In the genomic region with DNA sequence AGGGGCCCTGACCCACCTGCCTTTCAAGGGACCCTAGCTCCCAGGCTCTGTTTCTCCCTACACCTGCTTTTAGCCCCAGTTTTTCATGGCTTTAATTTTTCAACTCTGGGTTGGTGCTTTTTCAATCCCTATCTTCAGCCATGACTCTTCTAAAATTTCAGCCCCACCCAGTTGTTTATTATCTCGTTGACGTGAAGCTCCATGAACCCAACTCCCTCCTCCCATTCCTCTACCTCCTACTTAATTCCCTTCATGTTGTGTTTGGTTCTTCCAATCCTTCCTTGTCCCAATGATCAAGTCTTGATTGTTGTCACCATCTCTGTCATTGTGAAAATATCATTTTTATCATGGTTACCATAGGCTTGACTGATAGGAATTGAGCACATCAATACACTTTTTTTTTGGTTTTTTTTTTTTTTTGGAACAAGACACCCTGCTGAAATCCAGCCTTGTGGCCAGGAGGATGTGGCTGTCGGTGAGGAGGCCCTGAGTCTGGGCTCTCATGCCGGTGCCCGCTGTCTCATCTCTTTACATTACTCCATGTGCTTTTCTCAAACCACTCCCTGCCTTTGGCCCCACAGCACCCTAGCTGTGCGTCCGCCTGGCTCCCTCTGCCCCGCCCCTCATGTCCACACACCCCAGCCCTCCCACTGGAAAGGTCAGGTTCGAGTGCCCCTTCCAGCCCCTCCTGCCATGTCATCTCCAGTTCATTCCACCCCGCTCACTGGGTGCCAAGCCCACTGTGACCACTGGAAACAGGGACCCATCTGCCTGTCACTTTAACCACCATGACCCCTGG, we compare ENCODE assay signal across 19 cellular contexts.
"Had no signal": no experiment of that assay in that cellular context is flagged by ENCODE, and none has a peak within 500 bp of the region (broad histone marks: within the 10 kb centered on the region; RNA-seq: fewer than 3 reads in every experiment).

No MANE protein-coding gene starts in this region.

- H3K27ac ChIP-seq: foreskin keratinocyte, hepatocyte, ovary, right atrium auricular region, sigmoid colon, testis, transverse colon had no signal

- H3K27me3 Mint-ChIP-seq: naive B cell; stimulated activated naive B cell treated with anti-CD40 and anti-IgM and Interleukin-4, amounts not matched to agents 10 μg/mL and 1 μg/mL and 100 μg/mL, for 72 hours; stimulated activated naive CD8-positive, alpha-beta T cell treated with anti-CD3 and anti-CD28 coated beads, Interleukin-15, amount 100 ng/mL, for 72 hours had no signal

- H3K36me3 Mint-ChIP-seq: naive B cell had no signal

- H3K4me1 ChIP-seq: foreskin keratinocyte, testis had no signal

- H3K36me3 ChIP-seq: ovary, right atrium auricular region, sigmoid colon, transverse colon had no signal

- H3K4me3 ChIP-seq: hepatocyte, ovary, right atrium auricular region, sigmoid colon, skin epidermis, testis, transverse colon had no signal

- DNase-seq: foreskin keratinocyte; head of caudate nucleus; kidney; left cardiac atrium; left ventricle myocardium superior; mesendoderm; naive B cell; ovary; sigmoid colon; stimulated activated CD4-positive, alpha-beta T cell treated with anti-CD3 and anti-CD28 coated beads, Interleukin-2, amount 100 ng/mL, for 24 hours; stimulated activated CD4-positive, alpha-beta T cell treated with anti-CD3 and anti-CD28 coated beads, Interleukin-4, amount 100 ng/mL, for 4 hours; stimulated activated naive B cell treated with anti-CD40 and anti-IgM and Interleukin-4, amounts not matched to agents 10 μg/mL and 1 μg/mL and 100 μg/mL, for 72 hours; stimulated activated naive CD8-positive, alpha-beta T cell treated with anti-CD3 and anti-CD28 coated beads, Interleukin-15, amount 100 ng/mL, for 72 hours; testis; transverse colon had no signal

- H3K4me3 Mint-ChIP-seq: naive B cell; nephron; stimulated activated naive B cell treated with anti-CD40 and anti-IgM and Interleukin-4, amounts not matched to agents 10 μg/mL and 1 μg/mL and 100 μg/mL, for 72 hours; stimulated activated naive CD8-positive, alpha-beta T cell treated with anti-CD3 and anti-CD28 coated beads, Interleukin-15, amount 100 ng/mL, for 72 hours had no signal

- H3K9me3 Mint-ChIP-seq: stimulated activated naive B cell treated with anti-CD40 and anti-IgM and Interleukin-4, amounts not matched to agents 10 μg/mL and 1 μg/mL and 100 μg/mL, for 72 hours; stimulated activated naive CD8-positive, alpha-beta T cell treated with anti-CD3 and anti-CD28 coated beads, Interleukin-15, amount 100 ng/mL, for 72 hours had no signal

- ATAC-seq: foreskin keratinocyte; left cardiac atrium; left ventricle myocardium superior; stimulated activated naive B cell treated with anti-CD40 and anti-IgM and Interleukin-4, amounts not matched to agents 10 μg/mL and 1 μg/mL and 100 μg/mL, for 72 hours; stimulated activated naive CD8-positive, alpha-beta T cell treated with anti-CD3 and anti-CD28 coated beads, Interleukin-15, amount 100 ng/mL, for 72 hours had no signal

- H3K9me3 ChIP-seq: ovary, right atrium auricular region, sigmoid colon, testis, transverse colon had no signal

- H3K27ac Mint-ChIP-seq: nephron; stimulated activated naive B cell treated with anti-CD40 and anti-IgM and Interleukin-4, amounts not matched to agents 10 μg/mL and 1 μg/mL and 100 μg/mL, for 72 hours had no signal

- H3K27me3 ChIP-seq: foreskin keratinocyte, hepatocyte, ovary, right atrium auricular region, sigmoid colon, testis, transverse colon had no signal
